In the genomic region with DNA sequence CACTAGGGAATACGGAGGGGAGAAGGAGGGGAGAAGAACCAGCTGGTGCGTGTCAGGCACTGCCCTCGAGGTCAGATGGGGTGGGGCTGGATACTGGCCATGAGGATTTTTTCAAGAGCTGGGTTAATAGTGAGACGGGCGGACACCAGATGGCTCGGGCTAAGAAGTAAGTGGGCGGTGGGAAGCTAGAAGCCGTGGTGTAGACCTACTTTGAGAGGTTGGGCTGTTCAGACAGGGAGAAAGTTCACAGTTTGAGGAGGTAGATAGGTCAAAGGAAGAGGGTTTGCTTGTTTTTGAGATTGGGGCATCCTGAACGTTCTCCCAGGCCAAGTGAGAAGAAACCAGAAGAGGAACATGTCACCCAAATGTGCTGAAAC, we compare ENCODE assay signal across 8 cellular contexts.
DNase-seq lines count a peak whose midpoint lies in the region; ATAC-seq and TF ChIP-seq lines count a peak whose summit lies in the region.

No MANE protein-coding gene starts in this region.

- no peaks in the 10 kb centered on the region for H3K27me3 ChIP-seq in right lobe of liver

- H3K36me3 Mint-ChIP-seq in activated CD4-positive, alpha-beta memory T cell treated with anti-CD3 and anti-CD28 coated beads for 36 hours, result peaks cover 2% of the 10 kb centered on the region

- H3K4me1 Mint-ChIP-seq in activated CD4-positive, alpha-beta memory T cell treated with anti-CD3 and anti-CD28 coated beads for 36 hours (ENCODE audit: low read depth), result peaks cover 89% of the 10 kb centered on the region

- ATAC-seq in right lobe of liver (peak; percentile 3 to 23 (median 8)), HG02852 (IDR thresholded peaks at IDR 0.05; ENCODE audit: unreplicated experiment) (no peak), HG02798 (IDR thresholded peaks at IDR 0.05; ENCODE audit: poor library complexity, unreplicated experiment) (no peak), GM21723 (IDR thresholded peaks at IDR 0.05; ENCODE audit: unreplicated experiment) (no peak)

- DNase-seq in stimulated activated CD4-positive, alpha-beta T cell treated with anti-CD3 and anti-CD28 coated beads, Interleukin-15, amount 100 ng/mL, for 24 hours, result peak; percentile 43
- no peak for DNase-seq in stimulated activated CD4-positive, alpha-beta T cell treated with anti-CD3 and anti-CD28 coated beads, Interleukin-4, amount 100 ng/mL, for 1 hour
- DNase-seq in activated CD4-positive, alpha-beta memory T cell treated with anti-CD3 and anti-CD28 coated beads for 36 hours, result no peak
- DNase-seq in right lobe of liver (peak in 1 of 3 donors; percentile 30), NCI-H1417 (lab: John Stamatoyannopoulos, UW) (no peak)

- POLR2A ChIA-PET in activated CD4-positive, alpha-beta memory T cell treated with anti-CD3 and anti-CD28 coated beads for 36 hours (lab: Charles Lee), result interaction anchor here (0.7 to 3.8 kb wide), 16 partner anchors 10 to 514 kb away, joined by 3 to 43 read pairs (median 6); a partner anchor contains a TSS

- H3K36me3 ChIP-seq in right lobe of liver, result no peaks in the 10 kb centered on the region

- no peak for TF ChIP-seq CTCF in right lobe of liver (IDR thresholded peaks at IDR 0.05)

- CTCF ChIA-PET in activated CD4-positive, alpha-beta memory T cell treated with anti-CD3 and anti-CD28 coated beads for 36 hours (lab: Charles Lee), result interaction anchor here (0.6 to 3.6 kb wide), 12 partner anchors 10 to 56 kb away, joined by 3 to 21 read pairs (median 4); no protein-coding TSS in a partner anchor

- intact Hi-C loops in activated CD4-positive, alpha-beta memory T cell treated with anti-CD3 and anti-CD28 coated beads for 36 hours (cut with micrococcal nuclease), result loop anchor here (1.0 to 2.0 kb wide), 4 partner anchors 9 to 112 kb away; no protein-coding TSS in a partner anchor
- intact Hi-C loops in right lobe of liver (cut with DNase I), result loop anchor here in 1 of 2 donors (5.0 kb wide), 1 partner anchor 43 kb away; no protein-coding TSS in a partner anchor

- TF ChIP-seq POLR2A in right lobe of liver (IDR thresholded peaks at IDR 0.05), result no peak

- peak overlapping the region; percentile 98 for H3K27ac Mint-ChIP-seq in activated CD4-positive, alpha-beta memory T cell treated with anti-CD3 and anti-CD28 coated beads for 36 hours

- no peak overlapping the region for H3K4me3 ChIP-seq in right lobe of liver

- peak overlapping the region; percentile 72 for H3K4me3 Mint-ChIP-seq in activated CD4-positive, alpha-beta memory T cell treated with anti-CD3 and anti-CD28 coated beads for 36 hours

- H3K27ac ChIP-seq in right lobe of liver, result peak overlapping the region; percentile 40 to 66 (median 61)

- H3K9me3 ChIP-seq in right lobe of liver, result no peaks in the 10 kb centered on the region

- 39% methylated on average over 8 of the region's 9 CpGs for WGBS in right lobe of liver (ENCODE audit: insufficient coverage, low coverage, low lambda C conversion rate, missing lambda C conversion rate)

- peaks cover 0 to 33% (median 3%) of the 10 kb centered on the region in 4 donors for H3K4me1 ChIP-seq in right lobe of liver

- no peaks in the 10 kb centered on the region for H3K9me3 Mint-ChIP-seq in activated CD4-positive, alpha-beta memory T cell treated with anti-CD3 and anti-CD28 coated beads for 36 hours

- no peaks in the 10 kb centered on the region for H3K27me3 Mint-ChIP-seq in activated CD4-positive, alpha-beta memory T cell treated with anti-CD3 and anti-CD28 coated beads for 36 hours

Comparison
In these comparisons a context has a peak if more than half of its experiments do, and no peak if none do; other contexts are left out.
1. ATAC-seq: peak in right lobe of liver (4 of 4); none in HG02852 (single experiment), HG02798 (single experiment) and GM21723 (single experiment).